ENCODE assay signal across 16 cellular contexts in the genomic region with DNA sequence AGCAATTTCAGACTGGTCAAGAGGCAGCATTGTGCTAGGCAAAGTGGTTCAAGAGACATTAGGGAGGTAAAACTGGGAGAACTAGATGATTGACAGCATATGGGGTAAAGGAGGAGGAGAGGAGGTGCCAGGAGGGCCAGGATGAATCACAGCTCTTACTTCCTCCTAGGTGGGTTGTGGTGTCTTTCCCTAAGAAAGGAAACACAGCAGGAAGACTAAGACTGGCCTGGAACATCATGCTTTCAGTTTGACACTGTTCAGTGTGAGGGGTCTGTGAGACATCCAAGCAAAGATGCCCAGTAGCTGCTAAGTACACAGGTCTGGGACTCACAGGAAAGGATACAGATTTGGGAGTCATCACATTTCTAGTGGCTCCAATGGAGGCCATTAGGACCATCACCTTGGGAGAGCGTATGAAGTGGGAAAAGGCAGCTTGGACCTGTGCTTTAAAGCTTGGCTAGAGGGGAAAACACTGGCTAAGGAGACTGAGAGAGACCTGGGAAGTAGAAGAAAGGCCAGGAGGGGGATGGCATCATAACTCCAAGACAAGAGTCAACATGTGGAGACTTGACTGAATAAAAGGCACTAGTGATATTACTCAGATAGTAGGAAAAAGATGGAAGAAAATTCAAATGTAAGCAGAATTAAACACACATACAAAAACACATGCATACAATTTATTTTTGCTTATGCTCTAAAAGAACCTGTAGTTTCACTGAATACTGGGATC. TPM values are rescaled to one million over a fixed set of nuclear protein-coding genes. Genes with fewer than 3 reads are reported as not detected.
DNase-seq lines count a peak whose midpoint lies in the region; ATAC-seq, FAIRE-seq and TF ChIP-seq lines count a peak whose summit lies in the region.
"Had no signal": no experiment of that assay in that cellular context is flagged by ENCODE, and none has a peak within 500 bp of the region (broad histone marks: within the 10 kb centered on the region; RNA-seq: fewer than 3 reads in every experiment).

No MANE protein-coding gene starts in this region.

- FAIRE-seq in GM12891 (lab: Jason Lieb, UNC), result peak; percentile 65
- FAIRE-seq in K562 (lab: Jason Lieb, UNC), result no peak
- FAIRE-seq: D721Med had no signal

- TF ChIP-seq CTCF in K562 (IDR thresholded peaks at IDR 0.05 in 2 of 3, conservative IDR thresholded peaks at IDR 0.05 in 1 of 3; ENCODE audit: insufficient read depth in 2 of 3, low read depth in 1 of 3, low read length in 3 of 3), result no peak
- TF ChIP-seq CTCF in mucosa of descending colon (IDR thresholded peaks at IDR 0.05), result no peak
- TF ChIP-seq CTCF in Caco-2 (IDR thresholded peaks at IDR 0.05; ENCODE audit: insufficient read depth in 1 of 2, low read depth in 1 of 2, low read length in 1 of 2, severe bottlenecking in 1 of 2, unreplicated experiment in 1 of 2), result no peak

- H3K36me3 Mint-ChIP-seq in Caco-2 (ENCODE audit: insufficient read depth, unreplicated experiment), result no peaks in the 10 kb centered on the region

- no peak overlapping the region for H3K4me2 ChIP-seq in K562 (ENCODE audit: insufficient read depth, low read length)
- H3K4me2 ChIP-seq: KMS-11 had no signal

- H3K9me3 Mint-ChIP-seq in Caco-2 (ENCODE audit: unreplicated experiment), result no peaks in the 10 kb centered on the region
- H3K9me3 Mint-ChIP-seq: HFFc6 had no signal

- H3K27me3 Mint-ChIP-seq in Caco-2 (ENCODE audit: insufficient read depth, unreplicated experiment), result no peaks in the 10 kb centered on the region

- no peak overlapping the region for H3K27ac ChIP-seq in HUES6 (ENCODE audit: low read depth, low read length)
- no peak overlapping the region for H3K27ac ChIP-seq in K562 (ENCODE audit: extremely low read depth, low read depth, low read length)
- H3K27ac ChIP-seq: coronary artery, KMS-11, left lung, transverse colon had no signal

- H3K9me3 ChIP-seq in HUES6 (ENCODE audit: control insufficient read depth, insufficient read depth, low read depth, low read length) (no peaks in the 10 kb centered on the region), K562 (replicated peaks; ENCODE audit: control insufficient read depth, insufficient read depth, low read depth, low read length) (no peaks in the 10 kb centered on the region), mucosa of descending colon (no peaks in the 10 kb centered on the region), Caco-2 (no peaks in the 10 kb centered on the region)
- H3K9me3 ChIP-seq: left lung, transverse colon had no signal

- peaks cover 90% of the 10 kb centered on the region for H3K79me2 ChIP-seq in K562 (ENCODE audit: control insufficient read depth, insufficient read depth, low read length)

- H3K27ac Mint-ChIP-seq in Caco-2 (ENCODE audit: unreplicated experiment), result no peak overlapping the region
- H3K27ac Mint-ChIP-seq: HFFc6 had no signal

- H3K4me3 Mint-ChIP-seq in Caco-2 (ENCODE audit: unreplicated experiment), result no peak overlapping the region
- H3K4me3 Mint-ChIP-seq: HFFc6 had no signal

- H2AFZ ChIP-seq in K562 (ENCODE audit: low read depth, low read length), result no peak overlapping the region

- no peaks in the 10 kb centered on the region for H3K9me1 ChIP-seq in K562 (ENCODE audit: control insufficient read depth, insufficient read depth, low read length)

- H3K4me1 Mint-ChIP-seq in Caco-2 (ENCODE audit: low read depth, unreplicated experiment), result no peaks in the 10 kb centered on the region

- CTCF ChIA-PET in K562 (lab: Yijun Ruan, JAX; ENCODE audit: low intra/inter-chr PET ratio) (no interaction called here), Caco-2 (lab: Charles Lee) (no interaction called here)

- in situ Hi-C loops in K562 (cut with MboI), result no loop called here

- H4K20me1 ChIP-seq in K562 (replicated peaks; ENCODE audit: control insufficient read depth, insufficient read depth, low read length), result peaks cover 16% of the 10 kb centered on the region

- BruUV-seq in K562 (replicated peaks; lab: Mats Ljungman, UMichigan) (no TSS peak), Caco-2 (replicated peaks; lab: Mats Ljungman, UMichigan) (no TSS peak)

- ATAC-seq in K562 (no peak), mucosa of descending colon (peak; percentile 60)
- ATAC-seq: left lung had no signal

- POLR2A ChIA-PET in K562 (lab: Yijun Ruan, JAX) (no interaction called here), Caco-2 (lab: Charles Lee) (no interaction called here)

- no peak for TF ChIP-seq POLR2A in GM12891 (IDR thresholded peaks at IDR 0.05; ENCODE audit: low read depth, low read length)
- TF ChIP-seq POLR2A in K562 (conservative IDR thresholded peaks at IDR 0.05), result no peak

- H3K36me3 ChIP-seq in HUES6 (ENCODE audit: control insufficient read depth, insufficient read depth, low read length), result no peaks in the 10 kb centered on the region
- no peaks in the 10 kb centered on the region; the same call in 2 of the 3 replicates for H3K36me3 ChIP-seq in K562 (ENCODE audit: control insufficient read depth, insufficient read depth, low read length)
- H3K36me3 ChIP-seq in mucosa of descending colon (ENCODE audit: low read depth), result no peaks in the 10 kb centered on the region
- no peaks in the 10 kb centered on the region for H3K36me3 ChIP-seq in Caco-2 (ENCODE audit: control insufficient read depth, insufficient read depth, low read length)
- H3K36me3 ChIP-seq: left lung, transverse colon had no signal

- H3K27me3 ChIP-seq in HUES6 (ENCODE audit: control insufficient read depth, insufficient read depth, low read length) (no peaks in the 10 kb centered on the region), K562 (ENCODE audit: control insufficient read depth in 2 of 2, insufficient read depth in 2 of 2, low read length in 2 of 2) (no peaks in the 10 kb centered on the region), Caco-2 (replicated peaks; ENCODE audit: control insufficient read depth, insufficient read depth, low read length) (no peaks in the 10 kb centered on the region)
- H3K27me3 ChIP-seq: left lung, transverse colon had no signal

- H3K4me1 ChIP-seq in HUES6 (ENCODE audit: control insufficient read depth, insufficient read depth, low read length) (peaks cover 8% of the 10 kb centered on the region), K562 (replicated peaks in 1 of 2; ENCODE audit: control insufficient read depth in 2 of 2, insufficient read depth in 2 of 2, low read length in 2 of 2) (peaks cover 12 to 20% of the 10 kb centered on the region in 2 experiments; a peak in 4 of 5 replicates), mucosa of descending colon (ENCODE audit: low read depth) (peaks cover 15% of the 10 kb centered on the region), Caco-2 (no peaks in the 10 kb centered on the region)

- DNase-seq in GM12891 (ENCODE audit: insufficient read length, low spot score), result no peak
- no peak for DNase-seq in K562 (ENCODE audit: extremely low read depth in 1 of 4, low spot score in 3 of 4)
- DNase-seq in mucosa of descending colon, result no peak
- no peak for DNase-seq in Caco-2
- DNase-seq in medulla oblongata (ENCODE audit: extremely low spot score), result no peak
- DNase-seq in GF-D8 (lab: John Stamatoyannopoulos, UW), result no peak
- DNase-seq: activated CD4-positive, alpha-beta T cell treated with anti-CD3 and anti-CD28 coated beads, Interleukin-2, amount 50 U/mL, for 48 hours; HFFc6; left lung; NCI-H2081 treated with DMSO at 0.1 percent for 48 hours; T-helper 1 cell; transverse colon had no signal

- TF ChIP-seq RAD21 in K562 (CRISPR knock-in tag; conservative IDR thresholded peaks at IDR 0.05 in 1 of 2, IDR thresholded peaks at IDR 0.05 in 1 of 2), result no peak

- no peak overlapping the region for H3K4me3 ChIP-seq in HUES6 (ENCODE audit: low read depth, low read length)
- no peak overlapping the region for H3K4me3 ChIP-seq in K562
- no peak overlapping the region for H3K4me3 ChIP-seq in mucosa of descending colon
- no peak overlapping the region for H3K4me3 ChIP-seq in Caco-2 (ENCODE audit: low read depth, low read length)
- H3K4me3 ChIP-seq: coronary artery, left lung, transverse colon had no signal

- H3K9ac ChIP-seq in HUES6 (ENCODE audit: low read length) (peak overlapping the region; percentile 28), K562 (ENCODE audit: insufficient read depth in 1 of 2, low read depth in 2 of 2, low read length in 2 of 2) (no peak overlapping the region; a peak in 1 of 4 replicates)
- H3K9ac ChIP-seq: KMS-11 had no signal

- intact Hi-C loops in K562 (cut with micrococcal nuclease) (no loop called here), mucosa of descending colon (cut with DNase I, micrococcal nuclease) (no loop called here), Caco-2 (cut with micrococcal nuclease; ENCODE audit: unreplicated experiment) (no loop called here)

- 90% methylated on average over 1 of the region's 1 CpG for WGBS in K562 (ENCODE audit: insufficient coverage, low coverage, missing lambda C conversion rate)

- no peak for TF ChIP-seq EP300 in K562 (IDR thresholded peaks at IDR 0.05; ENCODE audit: low read length)

TF ChIP-seq in GM12891, 5 proteins besides CTCF, POLR2A, EP300 and RAD21 (continues in another document):
- TF ChIP-seq TAF1 (IDR thresholded peaks at IDR 0.05; ENCODE audit: low read depth, low read length) (no peak), POLR2AphosphoS5 (IDR thresholded peaks at IDR 0.05; ENCODE audit: low read depth, low read length) (no peak), SPI1 (IDR thresholded peaks at IDR 0.05; ENCODE audit: low read depth, low read length) (no peak)

RNA-seq across cellular contexts. Expression of a gene that starts 17.3 kb away (rescaled TPM):
- polyA plus RNA-seq in GM12891 (2012; ENCODE audit: low read depth, missing spikeins), result 88.3 TPM
- total RNA-seq in K562 (2011; cell fraction: chromatin; rRNA removed; ENCODE audit: low replicate concordance), result 43.8 and 80.5 TPM in 2 replicates
- 32.9 and 38.5 TPM in 2 replicates for total RNA-seq in K562 (2011; cell fraction: nucleolus; rRNA removed)
- total RNA-seq in K562 (2011; cell fraction: nucleoplasm; rRNA removed), result 55.1 and 71.8 TPM in 2 replicates
- total RNA-seq in K562 (2014; rRNA removed) (18.1 and 20.6 TPM in 2 replicates), K562 (2014; rRNA removed; fragmentation: Illumina TruSeq; extraction: Trizol) (38.9 and 44.3 TPM in 2 replicates), K562 (2015; rRNA removed; fragmentation: Illumina TruSeq; extraction: Trizol) (32.6 and 37.4 TPM in 2 replicates), K562 (2021) (22.6 and 23.1 TPM in 2 replicates), mucosa of descending colon (10 to 100 TPM; 19.3 to 31.9 (median 31.0) TPM), Caco-2 (2022) (5.6 and 7.6 TPM in 2 replicates)
- polyA plus RNA-seq in K562 (2011; rRNA removed) (63.1 and 113 TPM in 2 replicates), K562 (2014; fragmentation: Illumina TruSeq; extraction: Trizol) (49.0 and 53.2 TPM in 2 replicates), K562 (2014; fragmentation: Nextera tagmentation; extraction: Ambion mirVana) (10 to 100 TPM; 24.6 to 33.0 TPM), K562 (2014; rRNA removed) (40.9 and 45.0 TPM in 2 replicates)
- 26.9 and 29.8 TPM in 2 replicates for polyA plus RNA-seq in K562 (2011; cell fraction: cytosol; rRNA removed)
- polyA plus RNA-seq in K562 (2011; cell fraction: nucleus; rRNA removed), result 35.4 and 45.0 TPM in 2 replicates
- 27.1 and 33.9 TPM in 2 replicates for polyA plus RNA-seq in K562 (2012)
- polyA minus RNA-seq in K562 (2011; rRNA and poly(A)+ RNA removed), result 43.3 and 57.6 TPM in 2 replicates
- 11.0 and 23.7 TPM in 2 replicates for polyA minus RNA-seq in K562 (2011; cell fraction: cytosol; rRNA and poly(A)+ RNA removed)
- polyA minus RNA-seq in K562 (2011; cell fraction: nucleus; rRNA and poly(A)+ RNA removed), result 27.6 and 28.0 TPM in 2 replicates
